ENCODE assay signal across 35 cellular contexts in genomic region chr3:24857945-24858344, GRCh38.
"Had no signal": no experiment of that assay in that cellular context is flagged by ENCODE, and none has a peak within 500 bp of the region (broad histone marks: within the 10 kb centered on the region; RNA-seq: fewer than 3 reads in every experiment).

No MANE protein-coding gene starts in this region.

- H3K9me3 ChIP-seq: MG63 had no signal

- H3K4me3 ChIP-seq: MG63 had no signal

- H3K36me3 ChIP-seq: MG63 had no signal

- DNase-seq: MG63, MM.1S, MV-4-11, NCI-H1048, NCI-H1092, NCI-H1092 treated with DMSO at 0.1 percent for 48 hours, NCI-H1105, NCI-H1105 treated with DMSO at 0.1 percent for 48 hours, NCI-H1417, NCI-H1417 treated with DMSO at 0.1 percent for 48 hours, NCI-H1436, NCI-H1436 treated with DMSO at 0.1 percent for 48 hours, NCI-H146, NCI-H1694, NCI-H1694 treated with DMSO at 0.1 percent for 48 hours, NCI-H187, NCI-H187 treated with DMSO at 0.1 percent for 48 hours, NCI-H1930, NCI-H2029, NCI-H2029 treated with DMSO at 0.1 percent for 48 hours, NCI-H2081, NCI-H2081 treated with DMSO at 0.1 percent for 48 hours, NCI-H2107, NCI-H2171, NCI-H2171 treated with DMSO at 0.1 percent for 48 hours, NCI-H2227 treated with DMSO at 0.1 percent for 48 hours, NCI-H226, NCI-H345, NCI-H446, NCI-H446 treated with DMSO at 0.1 percent for 48 hours, NCI-H510A, NCI-H510A treated with DMSO at 0.1 percent for 48 hours, NCI-H524, NCI-H524 treated with DMSO at 0.1 percent for 48 hours, NCI-H526 had no signal

- H3K27me3 ChIP-seq: MG63 had no signal
